ENCODE assay signal across 14 cellular contexts in genomic region chr11:115678942-115679341, GRCh38.
DNase-seq lines count a peak whose midpoint lies in the region; ATAC-seq and TF ChIP-seq lines count a peak whose summit lies in the region.
"Had no signal": no experiment of that assay in that cellular context is flagged by ENCODE, and none has a peak within 500 bp of the region (broad histone marks: within the 10 kb centered on the region; RNA-seq: fewer than 3 reads in every experiment).

No MANE protein-coding gene starts in this region.

- H3K27me3 ChIP-seq in BE2C: no peaks in the 10 kb centered on the region
- H3K27me3 ChIP-seq: sigmoid colon had no signal

- CTCF ChIA-PET in HEK293 (lab: Yijun Ruan, JAX): interaction anchor here (0.5 to 1.7 kb wide), 29 partner anchors 8 to 938 kb away, joined by 3 to 12 read pairs (median 3); partner anchors contain the start of gene CADM1

- H3K9me3 ChIP-seq in BE2C (no peaks in the 10 kb centered on the region), HEK293 (ENCODE audit: control insufficient read depth, insufficient read depth, low read depth, low read length) (no peaks in the 10 kb centered on the region)
- H3K9me3 ChIP-seq: HAP-1, sigmoid colon had no signal

- H3K4me3 ChIP-seq in BE2C (ENCODE audit: low read depth, low read length) (no peak overlapping the region), HEK293 (ENCODE audit: low read depth, low read length) (no peak overlapping the region)
- H3K4me3 ChIP-seq: dorsolateral prefrontal cortex, HAP-1, sigmoid colon had no signal

- H3K27ac ChIP-seq in HEK293 (ENCODE audit: extremely low read depth, low read depth, low read length) (no peak overlapping the region), VCaP (no peak overlapping the region), caudate nucleus (ENCODE audit: low read depth, low read length) (no peak overlapping the region)
- H3K27ac ChIP-seq: sigmoid colon had no signal

- TF ChIP-seq CTCF in BE2C (IDR thresholded peaks at IDR 0.05; ENCODE audit: low read depth, low read length) (peak; percentile 71), HEK293 (tag by site-specific recombination; IDR thresholded peaks at IDR 0.05) (no peak), VCaP (conservative IDR thresholded peaks at IDR 0.05) (peak; percentile 56; the same call in 1 of the 2 replicates)

- POLR2A ChIA-PET in HEK293 (lab: Yijun Ruan, JAX): interaction anchor here (1.3 kb wide), 1 partner anchor 174 kb away, joined by 6 read pairs; the partner anchor contains the start of gene CADM1

- H3K36me3 ChIP-seq in BE2C (no peaks in the 10 kb centered on the region), HEK293 (ENCODE audit: control insufficient read depth in 2 of 2, insufficient read depth in 1 of 2, low read length in 2 of 2) (no peaks in the 10 kb centered on the region)
- H3K36me3 ChIP-seq: HAP-1, sigmoid colon had no signal

- DNase-seq in BE2C: peak; percentile 77
- DNase-seq in iPS-NIHi7 (ENCODE audit: extremely low spot score): peak; percentile 77
- no peak for DNase-seq in caudate nucleus (lab: John Stamatoyannopoulos, UW)
- no peak for DNase-seq in NCI-H2029 treated with DMSO at 0.1 percent for 48 hours (lab: John Stamatoyannopoulos, UW)
- DNase-seq in KBM-7: no peak
- DNase-seq: activated CD4-positive, CD25-positive, alpha-beta regulatory T cell treated with anti-CD3 and anti-CD28 coated beads, Interleukin-2, amount 50 U/mL, for 72 hours; activated T-cell treated with anti-CD3 and anti-CD28 coated beads, Interleukin-2, amount 50 U/mL, for 4 hours; stimulated activated naive CD8-positive, alpha-beta T cell treated with anti-CD3 and anti-CD28 coated beads, Interleukin-15, amount 100 ng/mL, for 72 hours had no signal

- in situ Hi-C loops in KBM-7 (cut with MboI; ENCODE audit: low pct_unique_long_range_greater_than_20kb, low sequenced_read_pairs): no loop called here

- H3K4me1 ChIP-seq in BE2C (peaks cover 30% of the 10 kb centered on the region), HEK293 (ENCODE audit: control insufficient read depth, insufficient read depth, low read length) (no peaks in the 10 kb centered on the region)
- H3K4me1 ChIP-seq: HAP-1 had no signal

- no peak for ATAC-seq in HG02642 (IDR thresholded peaks at IDR 0.05; ENCODE audit: poor library complexity, unreplicated experiment)
- ATAC-seq: activated T-cell treated with anti-CD3 and anti-CD28 coated beads, Interleukin-2, amount 50 U/mL, for 4 hours; stimulated activated naive CD8-positive, alpha-beta T cell treated with anti-CD3 and anti-CD28 coated beads, Interleukin-15, amount 100 ng/mL, for 72 hours had no signal

TF ChIP-seq in HEK293, 187 proteins besides CTCF, POLR2A, EP300 and RAD21:
- TF ChIP-seq ZNF214 (tag by site-specific recombination; IDR thresholded peaks at IDR 0.05; ENCODE audit: borderline replicate concordance) (no peak), ZNF132 (tag by site-specific recombination; IDR thresholded peaks at IDR 0.05; ENCODE audit: borderline replicate concordance) (no peak), ZNF654 (tag by site-specific recombination; IDR thresholded peaks at IDR 0.05; ENCODE audit: low read depth) (peak; percentile 52)

Comparison
In these comparisons a context has a peak if more than half of its experiments do, and no peak if none do; other contexts are left out.
1. DNase-seq: peak in BE2C (single experiment) and iPS-NIHi7 (single experiment); none in caudate nucleus (0 of 61), NCI-H2029 treated with DMSO at 0.1 percent for 48 hours (single experiment) and KBM-7 (single experiment).